Comparison of ENCODE assay signal across 1 cellular context in genomic region chr10:133325761-133326463, GRCh38.
TF ChIP-seq lines count a peak whose summit lies in the region.

No MANE protein-coding gene starts in this region.

TF ChIP-seq in H1, 55 proteins besides CTCF, POLR2A, EP300 and RAD21:
- TF ChIP-seq SP4 (IDR thresholded peaks at IDR 0.05; ENCODE audit: low read length) (no peak), PHF8 (conservative IDR thresholded peaks at IDR 0.05; ENCODE audit: low read depth, low read length) (no peak), KDM4A (IDR thresholded peaks at IDR 0.05; ENCODE audit: low read depth, low read length, severe bottlenecking) (peak; percentile 75), RBBP5 (IDR thresholded peaks at IDR 0.05; ENCODE audit: borderline replicate concordance, low read depth, low read length) (0 out of 2 replicates have a peak, but pooled peaks have one; percentile 49), YY1 (IDR thresholded peaks at IDR 0.05; ENCODE audit: low read depth, low read length) (0 out of 2 replicates have a peak, but pooled peaks have one; percentile 41), SUZ12 (IDR thresholded peaks at IDR 0.05; ENCODE audit: low read length) (peak; percentile 75), EZH2 (IDR thresholded peaks at IDR 0.05; ENCODE audit: low read depth, low read length, severe bottlenecking) (peak; percentile 55), CREB1 (IDR thresholded peaks at IDR 0.05) (no peak)
